ENCODE assay signal across 13 cellular contexts in the genomic region with DNA sequence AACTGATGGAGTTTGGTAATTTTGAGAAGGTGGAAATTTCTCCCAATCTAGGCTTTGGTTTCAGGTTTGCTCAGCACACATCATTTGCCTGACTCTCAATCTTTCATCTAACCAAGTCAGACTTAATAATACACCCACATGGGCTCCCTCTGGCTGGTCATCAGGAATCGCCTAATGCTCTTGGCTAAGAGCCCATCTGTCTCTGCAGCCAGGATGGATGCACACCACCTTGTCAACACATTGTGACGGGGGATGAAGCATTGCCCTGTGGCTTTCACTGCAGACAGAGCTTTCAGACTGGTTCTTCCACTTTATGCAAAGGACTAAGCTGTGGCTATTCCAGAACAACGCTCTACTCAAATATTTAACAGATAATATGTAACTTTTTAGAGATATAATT.
DNase-seq lines count a peak whose midpoint lies in the region; ATAC-seq, FAIRE-seq and TF ChIP-seq lines count a peak whose summit lies in the region.
"Had no signal": no experiment of that assay in that cellular context is flagged by ENCODE, and none has a peak within 500 bp of the region (broad histone marks: within the 10 kb centered on the region; RNA-seq: fewer than 3 reads in every experiment).

No MANE protein-coding gene starts in this region.

- TF ChIP-seq CTCF in choroid plexus epithelial cell (conservative IDR thresholded peaks at IDR 0.05; ENCODE audit: low read depth, low read length) = no peak

- ATAC-seq in HG03442 (IDR thresholded peaks at IDR 0.05; ENCODE audit: unreplicated experiment) = no peak
- ATAC-seq in HG03159 (IDR thresholded peaks at IDR 0.05; ENCODE audit: unreplicated experiment) = no peak
- ATAC-seq in HG02763 (IDR thresholded peaks at IDR 0.05; ENCODE audit: unreplicated experiment) = no peak
- ATAC-seq: activated CD4-positive, alpha-beta T cell treated with anti-CD3 and anti-CD28 coated beads for 36 hours; activated naive CD4-positive, alpha-beta T cell treated with anti-CD3 and anti-CD28 coated beads, Interleukin-2, amount 50 U/mL, for 72 hours had no signal

- H3K4me3 ChIP-seq in choroid plexus epithelial cell (ENCODE audit: low read depth, low read length) = no peak overlapping the region
- H3K4me3 ChIP-seq: left ventricle myocardium inferior had no signal

- FAIRE-seq in urothelium cell line (lab: Jason Lieb, UNC) = no peak

- DNase-seq in SIG-M5 treated with dmso at 0.1 percent for 504 hours (lab: John Stamatoyannopoulos, UW; ENCODE audit: unreplicated experiment) = peak; percentile 76
- DNase-seq in SIG-M5 (lab: John Stamatoyannopoulos, UW) = no peak
- peak; percentile 51 for DNase-seq in NCI-H82 treated with DMSO at 0.1 percent for 48 hours (lab: John Stamatoyannopoulos, UW; ENCODE audit: unreplicated experiment)
- peak; percentile 45 for DNase-seq in choroid plexus epithelial cell (ENCODE audit: low read depth)
- DNase-seq in urothelium cell line (ENCODE audit: low spot score) = peak; percentile 13
- DNase-seq: activated CD4-positive, alpha-beta T cell treated with anti-CD3 and anti-CD28 coated beads for 36 hours; endodermal cell; Karpas-422; left ventricle myocardium inferior had no signal
